Comparison of ENCODE assay signal across 23 cellular contexts in genomic region chr10:76491216-76491615, GRCh38.
DNase-seq lines count a peak whose midpoint lies in the region; ATAC-seq and TF ChIP-seq lines count a peak whose summit lies in the region.
"Had no signal": no experiment of that assay in that cellular context is flagged by ENCODE, and none has a peak within 500 bp of the region (broad histone marks: within the 10 kb centered on the region; RNA-seq: fewer than 3 reads in every experiment).

No MANE protein-coding gene starts in this region.

- no peaks in the 10 kb centered on the region for H3K9me3 ChIP-seq in smooth muscle cell (replicated peaks; ENCODE audit: low read depth)
- H3K9me3 ChIP-seq: gastrocnemius medialis, SJCRH30 had no signal

- no peaks in the 10 kb centered on the region for H3F3A ChIP-seq in smooth muscle cell (ENCODE audit: low read depth)

- H3K79me2 ChIP-seq in smooth muscle cell (ENCODE audit: low read depth), result peaks cover 2% of the 10 kb centered on the region

- no peak overlapping the region for H2AFZ ChIP-seq in smooth muscle cell (ENCODE audit: low read depth)

- intact Hi-C loops in dorsolateral prefrontal cortex (cut with DNase I), result no loop called here

- H3K4me1 ChIP-seq in smooth muscle cell (ENCODE audit: low read depth), result no peaks in the 10 kb centered on the region
- H3K4me1 ChIP-seq: adrenal gland, gastrocnemius medialis, psoas muscle, SJCRH30, stomach had no signal

- H3K4me3 ChIP-seq in choroid plexus epithelial cell (ENCODE audit: low read depth, low read length) (no peak overlapping the region), smooth muscle cell (no peak overlapping the region), dorsolateral prefrontal cortex (no peak overlapping the region)
- H3K4me3 ChIP-seq: adrenal gland, gastrocnemius medialis, psoas muscle, SJCRH30, stomach, upper lobe of left lung had no signal

- H4K20me1 ChIP-seq in smooth muscle cell (ENCODE audit: low read depth), result no peaks in the 10 kb centered on the region

- peak overlapping the region; percentile 74 for H3K9ac ChIP-seq in smooth muscle cell (ENCODE audit: low read depth)

- ATAC-seq in left lobe of liver, result peak; percentile 17
- ATAC-seq: gastrocnemius medialis, psoas muscle had no signal

- peak overlapping the region; percentile 43 for H3K4me2 ChIP-seq in smooth muscle cell

- H3K27me3 ChIP-seq in smooth muscle cell (ENCODE audit: low read depth) (no peaks in the 10 kb centered on the region), dorsolateral prefrontal cortex (no peaks in the 10 kb centered on the region)
- H3K27me3 ChIP-seq: adrenal gland, gastrocnemius medialis, SJCRH30, stomach, upper lobe of left lung had no signal

- H3K27ac ChIP-seq in VCaP (peak overlapping the region; percentile 48), smooth muscle cell (ENCODE audit: low read depth) (peak overlapping the region; percentile 97), dorsolateral prefrontal cortex (no peak overlapping the region)
- H3K27ac ChIP-seq: gastrocnemius medialis, psoas muscle, upper lobe of left lung, WERI-Rb-1 had no signal

- DNase-seq in choroid plexus epithelial cell (ENCODE audit: low read depth) (peak; percentile 70), left lobe of liver (ENCODE audit: low spot score) (no peak), smooth muscle cell (lab: John Stamatoyannopoulos, UW; ENCODE audit: unreplicated experiment) (no peak), dorsolateral prefrontal cortex (no peak), mesenteric fat pad (ENCODE audit: low spot score) (no peak), NCI-H82 treated with DMSO at 0.1 percent for 48 hours (lab: John Stamatoyannopoulos, UW; ENCODE audit: unreplicated experiment) (no peak), NCI-H1694 treated with DMSO at 0.1 percent for 48 hours (lab: John Stamatoyannopoulos, UW) (no peak)
- DNase-seq: activated CD4-positive, alpha-beta T cell treated with anti-CD3 and anti-CD28 coated beads, Interleukin-2, amount 50 U/mL, for 1 hour; adrenal gland; CD4-positive, alpha-beta memory T cell; gastrocnemius medialis; GF-D8; IMR-90; midbrain; MM.1S; NCI-H1436 treated with DMSO at 0.1 percent for 48 hours; NCI-H748 treated with DMSO at 0.1 percent for 48 hours; psoas muscle; SJCRH30; stomach; upper lobe of left lung; WERI-Rb-1 had no signal

- no peaks in the 10 kb centered on the region for H3K36me3 ChIP-seq in smooth muscle cell (ENCODE audit: low read depth)
- H3K36me3 ChIP-seq: adrenal gland, gastrocnemius medialis, SJCRH30, upper lobe of left lung, WERI-Rb-1 had no signal

- TF ChIP-seq CTCF in VCaP (conservative IDR thresholded peaks at IDR 0.05), result no peak
- TF ChIP-seq CTCF in choroid plexus epithelial cell (conservative IDR thresholded peaks at IDR 0.05; ENCODE audit: low read depth, low read length), result no peak
- TF ChIP-seq CTCF in smooth muscle cell (IDR thresholded peaks at IDR 0.05; ENCODE audit: borderline replicate concordance, insufficient read depth, poor library complexity, severe bottlenecking), result no peak
- no peak for TF ChIP-seq CTCF in dorsolateral prefrontal cortex (IDR thresholded peaks at IDR 0.05 in 54 of 56, conservative IDR thresholded peaks at IDR 0.05 in 2 of 56; ENCODE audit: low read depth in 1 of 56, partially characterized antibody in 56 of 56)

Comparison
In these comparisons a context has a peak if more than half of its experiments do, and no peak if none do; other contexts are left out.
1. H3K27ac ChIP-seq: peak in VCaP (single experiment) and smooth muscle cell (single experiment); none in dorsolateral prefrontal cortex (0 of 59).